Comparison of ENCODE assay signal across 8 cellular contexts in genomic region chr14:89164168-89165074, GRCh38.
DNase-seq lines count a peak whose midpoint lies in the region; ATAC-seq and TF ChIP-seq lines count a peak whose summit lies in the region.

No MANE protein-coding gene starts in this region.

- no peak for TF ChIP-seq CTCF in colonic mucosa (IDR thresholded peaks at IDR 0.05)

- DNase-seq in T-helper 2 cell treated with Interferon-gamma antibody and Interleukin-4, amounts not matched to agents 5 μg/mL and 100 μg/mL, for 36 hours (ENCODE audit: low spot score), result no peak
- DNase-seq in T-helper 2 cell (no peak), colonic mucosa (no peak), NCI-H510A treated with DMSO at 0.1 percent for 48 hours (lab: John Stamatoyannopoulos, UW) (no peak), NCI-H187 (lab: John Stamatoyannopoulos, UW) (no peak), NOMO-1 treated with dmso at 0.1 percent for 144 hours (lab: John Stamatoyannopoulos, UW; ENCODE audit: unreplicated experiment) (no peak)

- peaks cover 9% of the 10 kb centered on the region for H3K4me1 Mint-ChIP-seq in T-helper 2 cell treated with Interferon-gamma antibody and Interleukin-4, amounts not matched to agents 5 μg/mL and 100 μg/mL, for 36 hours (ENCODE audit: low read depth)

- H3K36me3 ChIP-seq in colonic mucosa (no peaks in the 10 kb centered on the region), subcutaneous abdominal adipose tissue (ENCODE audit: control insufficient read depth in 5 of 5, insufficient read depth in 5 of 5, low read length in 5 of 5) (peaks cover 0 to 38% (median 27%) of the 10 kb centered on the region in 5 donors)

- H3K4me1 ChIP-seq in colonic mucosa, result no peaks in the 10 kb centered on the region
- H3K4me1 ChIP-seq in subcutaneous abdominal adipose tissue (ENCODE audit: control insufficient read depth in 5 of 5, insufficient read depth in 5 of 5, low read length in 5 of 5), result peaks cover 0 to 25% (median 21%) of the 10 kb centered on the region in 5 donors

- H3K27me3 ChIP-seq in colonic mucosa (no peaks in the 10 kb centered on the region), subcutaneous abdominal adipose tissue (ENCODE audit: control insufficient read depth in 5 of 5, insufficient read depth in 4 of 5, low read length in 5 of 5) (no peaks in the 10 kb centered on the region)

- intact Hi-C loops in colonic mucosa (cut with DNase I), result no loop called here

- peaks cover 35% of the 10 kb centered on the region for H3K36me3 Mint-ChIP-seq in T-helper 2 cell treated with Interferon-gamma antibody and Interleukin-4, amounts not matched to agents 5 μg/mL and 100 μg/mL, for 36 hours (ENCODE audit: low read depth)

- H3K4me3 Mint-ChIP-seq in T-helper 2 cell treated with Interferon-gamma antibody and Interleukin-4, amounts not matched to agents 5 μg/mL and 100 μg/mL, for 36 hours, result no peak overlapping the region

- H3K27ac ChIP-seq in colonic mucosa, result peak overlapping the region; percentile 41
- no peak overlapping the region for H3K27ac ChIP-seq in subcutaneous abdominal adipose tissue (ENCODE audit: low read depth, low read length)

- H3K9me3 Mint-ChIP-seq in T-helper 2 cell treated with Interferon-gamma antibody and Interleukin-4, amounts not matched to agents 5 μg/mL and 100 μg/mL, for 36 hours, result peaks cover 7% of the 10 kb centered on the region

- H3K4me3 ChIP-seq in colonic mucosa, result no peak overlapping the region
- peak overlapping the region in 4 of 5 donors; percentile 7 to 45 (median 40) for H3K4me3 ChIP-seq in subcutaneous abdominal adipose tissue (ENCODE audit: low read depth in 1 of 5, low read length in 5 of 5)

- peak overlapping the region; percentile 53 for H3K27ac Mint-ChIP-seq in T-helper 2 cell treated with Interferon-gamma antibody and Interleukin-4, amounts not matched to agents 5 μg/mL and 100 μg/mL, for 36 hours

- ATAC-seq in HG03045 (IDR thresholded peaks at IDR 0.05; ENCODE audit: unreplicated experiment), result peak; percentile 31

- H3K9me3 ChIP-seq in colonic mucosa, result no peaks in the 10 kb centered on the region
- no peaks in the 10 kb centered on the region for H3K9me3 ChIP-seq in subcutaneous abdominal adipose tissue (ENCODE audit: control insufficient read depth in 5 of 5, low read length in 5 of 5)

- no peaks in the 10 kb centered on the region for H3K27me3 Mint-ChIP-seq in T-helper 2 cell treated with Interferon-gamma antibody and Interleukin-4, amounts not matched to agents 5 μg/mL and 100 μg/mL, for 36 hours (ENCODE audit: low read depth)

- H3K9ac ChIP-seq in colonic mucosa (ENCODE audit: low read depth in 2 of 2, low read length in 2 of 2) (no peak overlapping the region), subcutaneous abdominal adipose tissue (ENCODE audit: low read length in 5 of 5) (peak overlapping the region in 1 of 5 donors; percentile 5)
